In genomic region chr22:49768961-49769690, GRCh38 we compare ENCODE assay signal across 13 cellular contexts. TPM values are rescaled to one million over a fixed set of nuclear protein-coding genes. Genes with fewer than 3 reads are reported as not detected.
DNase-seq lines count a peak whose midpoint lies in the region; ATAC-seq, FAIRE-seq and TF ChIP-seq lines count a peak whose summit lies in the region.
"Had no signal": no experiment of that assay in that cellular context is flagged by ENCODE, and none has a peak within 500 bp of the region (broad histone marks: within the 10 kb centered on the region; RNA-seq: fewer than 3 reads in every experiment).

No MANE protein-coding gene starts in this region.

- H3K4me3 ChIP-seq in SK-N-SH (ENCODE audit: low read depth in 2 of 2, low read length in 1 of 2) (no peak overlapping the region), osteoblast (ENCODE audit: insufficient read depth, low read length) (no peak overlapping the region)

- H3K79me2 ChIP-seq in SK-N-SH (ENCODE audit: insufficient read depth) (no peaks in the 10 kb centered on the region), osteoblast (ENCODE audit: insufficient read depth, low read length) (no peaks in the 10 kb centered on the region)

- H3K27ac Mint-ChIP-seq in glutamatergic neuron (ENCODE audit: unreplicated experiment) = peak overlapping the region; percentile 74

- DNase-seq in EH (ENCODE audit: low read depth) (peak; percentile 44), SK-N-SH (peak; percentile 40), glutamatergic neuron (peak; percentile 56), osteoblast (ENCODE audit: insufficient read length, low spot score, missing footprints) (peak; percentile 91), urothelium cell line (ENCODE audit: low spot score) (no peak), NCI-H446 (lab: John Stamatoyannopoulos, UW) (no peak)
- DNase-seq: Calu3; NCI-H1105 treated with DMSO at 0.1 percent for 48 hours; stimulated activated CD4-positive, alpha-beta T cell treated with anti-CD3 and anti-CD28 coated beads, Interleukin-2, amount 100 ng/mL, for 48 hours; T1000 had no signal

- no peak for TF ChIP-seq CTCF in SK-N-SH (IDR thresholded peaks at IDR 0.05)
- TF ChIP-seq CTCF in glutamatergic neuron (IDR thresholded peaks at IDR 0.05; ENCODE audit: partially characterized antibody, unreplicated experiment) = no peak
- TF ChIP-seq CTCF in osteoblast (IDR thresholded peaks at IDR 0.05; ENCODE audit: extremely low read depth, low read depth, low read length) = no peak

- POLR2A ChIA-PET in SK-N-SH (lab: Yijun Ruan, JAX) = interaction anchor here (0.6 kb wide), 1 partner anchor 638 kb away, joined by 3 read pairs; no protein-coding TSS in a partner anchor

- H3K9ac ChIP-seq in SK-N-SH = no peak overlapping the region

- H4K20me1 ChIP-seq in SK-N-SH (ENCODE audit: insufficient read depth) = no peaks in the 10 kb centered on the region
- peaks cover 10% of the 10 kb centered on the region for H4K20me1 ChIP-seq in osteoblast (ENCODE audit: insufficient read depth, low read length)

- H3F3A ChIP-seq in SK-N-SH (replicated peaks; ENCODE audit: insufficient read depth) = no peaks in the 10 kb centered on the region

- peaks cover 7% of the 10 kb centered on the region; the same call in 1 of the 2 replicates for H3K9me3 ChIP-seq in SK-N-SH
- no peaks in the 10 kb centered on the region for H3K9me3 ChIP-seq in osteoblast (ENCODE audit: low read depth, low read length)

- H3K36me3 ChIP-seq in SK-N-SH (replicated peaks in 1 of 2; ENCODE audit: control insufficient read depth in 1 of 2, insufficient read depth in 2 of 2, low read length in 1 of 2) = peaks cover 8 to 20% of the 10 kb centered on the region in 2 experiments
- H3K36me3 ChIP-seq in osteoblast (ENCODE audit: insufficient read depth, low read length) = peaks cover 15% of the 10 kb centered on the region

- H3K27ac ChIP-seq in SK-N-SH (ENCODE audit: low read depth in 2 of 2, low read length in 1 of 2) (no peak overlapping the region; a peak in 1 of 4 replicates), osteoblast (ENCODE audit: low read depth, low read length) (no peak overlapping the region)

- H3K4me1 ChIP-seq in SK-N-SH (ENCODE audit: control insufficient read depth in 1 of 2, insufficient read depth in 2 of 2, low read depth in 1 of 2, low read length in 1 of 2) = peaks cover 0 to 8% of the 10 kb centered on the region in 2 experiments; a peak in 1 of 4 replicates
- no peaks in the 10 kb centered on the region for H3K4me1 ChIP-seq in osteoblast (ENCODE audit: insufficient read depth, low read length)

- no peak for ATAC-seq in GM19455 (IDR thresholded peaks at IDR 0.05; ENCODE audit: unreplicated experiment)
- no peak for ATAC-seq in HG03095 (IDR thresholded peaks at IDR 0.05; ENCODE audit: unreplicated experiment)

- no peak for TF ChIP-seq RAD21 in SK-N-SH (IDR thresholded peaks at IDR 0.05; ENCODE audit: low read length)

- H3K27me3 Mint-ChIP-seq in glutamatergic neuron (ENCODE audit: unreplicated experiment) = peaks cover 18% of the 10 kb centered on the region

- H3K27me3 ChIP-seq in SK-N-SH (ENCODE audit: insufficient read depth) (no peaks in the 10 kb centered on the region), osteoblast (ENCODE audit: insufficient read depth, low read length) (no peaks in the 10 kb centered on the region)

- H3K36me3 Mint-ChIP-seq in glutamatergic neuron (ENCODE audit: unreplicated experiment) = peaks cover 7% of the 10 kb centered on the region

- CTCF ChIA-PET in SK-N-SH (lab: Yijun Ruan, JAX) = interaction anchor here (0.7 to 1.9 kb wide), 3 partner anchors 21 to 468 kb away, joined by 3 to 4 read pairs (median 3); no protein-coding TSS in a partner anchor

- FAIRE-seq in urothelium cell line (lab: Jason Lieb, UNC) = no peak
- FAIRE-seq: colon had no signal

- H3K4me1 Mint-ChIP-seq in glutamatergic neuron (ENCODE audit: low read depth, unreplicated experiment) = peaks cover 8% of the 10 kb centered on the region

- H2AFZ ChIP-seq in SK-N-SH (ENCODE audit: low read depth) = no peak overlapping the region
- H2AFZ ChIP-seq in osteoblast (ENCODE audit: low read length) = no peak overlapping the region

- H3K4me3 Mint-ChIP-seq in glutamatergic neuron (ENCODE audit: unreplicated experiment) = no peak overlapping the region

- TF ChIP-seq EP300 in SK-N-SH (IDR thresholded peaks at IDR 0.05; ENCODE audit: borderline replicate concordance in 1 of 2, low read depth in 1 of 2, low read length in 1 of 2) = no peak

- WGBS in SK-N-SH (ENCODE audit: low lambda C conversion rate) = 67% methylated on average over 12 of the region's 24 CpGs

- H3K9me3 Mint-ChIP-seq in glutamatergic neuron (ENCODE audit: unreplicated experiment) = peaks cover 4% of the 10 kb centered on the region

- no peak overlapping the region for H3K4me2 ChIP-seq in SK-N-SH
- no peak overlapping the region for H3K4me2 ChIP-seq in osteoblast (ENCODE audit: insufficient read depth, low read length)

- H3K9me2 ChIP-seq in SK-N-SH = no peaks in the 10 kb centered on the region

TF ChIP-seq in SK-N-SH, 30 proteins besides CTCF, POLR2A, EP300 and RAD21:
- TF ChIP-seq USF1 (IDR thresholded peaks at IDR 0.05; ENCODE audit: borderline replicate concordance, low read depth) (no peak), TCF12 (IDR thresholded peaks at IDR 0.05) (no peak), MEF2A (IDR thresholded peaks at IDR 0.05; ENCODE audit: borderline replicate concordance, low read depth) (no peak)

RNA-seq across cellular contexts. Expression of gene BRD1, which starts 58.5 kb away (rescaled TPM):
- 7.8 and 10.3 TPM in 2 replicates for polyA plus RNA-seq in SK-N-SH (2012; rRNA removed)
- 6.0 and 7.7 TPM in 2 replicates for polyA plus RNA-seq in SK-N-SH (2012; cell fraction: cytosol; rRNA removed)
- polyA plus RNA-seq in SK-N-SH (2012; cell fraction: nucleus; rRNA removed) = 40.9 and 50.0 TPM in 2 replicates
- total RNA-seq in glutamatergic neuron (ENCODE audit: unreplicated experiment) (73.7 TPM), osteoblast (23.5 and 25.9 TPM in 2 replicates)

Comparison
In these comparisons a context has a peak if more than half of its experiments do, and no peak if none do; other contexts are left out.
1. DNase-seq: peak in EH (single experiment), SK-N-SH (single experiment), glutamatergic neuron (single experiment) and osteoblast (single experiment); none in urothelium cell line (single experiment) and NCI-H446 (0 of 2).